13 cellular contexts compared by ENCODE assay signal in the genomic region with DNA sequence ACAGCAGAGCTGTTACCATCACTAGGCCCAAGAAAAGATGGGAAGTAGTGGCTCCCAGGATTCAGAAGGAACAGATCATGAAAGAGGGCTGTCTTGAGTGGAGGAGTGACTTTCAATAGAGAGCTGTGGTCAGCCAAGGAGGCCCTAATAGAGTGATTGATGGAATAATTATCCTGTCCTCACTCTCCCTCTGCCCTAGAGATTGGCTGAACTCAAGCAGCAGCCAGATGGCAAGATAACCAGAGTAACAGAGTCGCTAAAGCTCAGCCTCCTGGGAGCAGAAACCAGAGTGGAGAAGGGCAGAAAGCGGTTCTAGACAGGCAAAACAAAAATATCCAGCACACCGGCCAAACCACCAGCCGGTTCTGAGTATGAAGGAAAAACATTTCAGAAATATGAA. TPM values are rescaled to one million over a fixed set of nuclear protein-coding genes. Genes with fewer than 3 reads are reported as not detected.
DNase-seq lines count a peak whose midpoint lies in the region; ATAC-seq and TF ChIP-seq lines count a peak whose summit lies in the region.
"Had no signal": no experiment of that assay in that cellular context is flagged by ENCODE, and none has a peak within 500 bp of the region (broad histone marks: within the 10 kb centered on the region; RNA-seq: fewer than 3 reads in every experiment).

No MANE protein-coding gene starts in this region.

- no peaks in the 10 kb centered on the region for H3K4me1 Mint-ChIP-seq in activated CD4-positive, alpha-beta T cell treated with anti-CD3 and anti-CD28 coated beads, Interleukin-2, amount 10 ng/mL, durations not matched to agents 24 days and 14 days
- peaks cover 16% of the 10 kb centered on the region for H3K4me1 Mint-ChIP-seq in glutamatergic neuron (ENCODE audit: low read depth, unreplicated experiment)
- no peaks in the 10 kb centered on the region for H3K4me1 Mint-ChIP-seq in activated T-helper 17 cell treated with anti-CD3 and anti-CD28 coated beads, Interleukin-2, amount 50 U/mL, for 72 hours

- intact Hi-C loops in activated CD4-positive, alpha-beta T cell treated with anti-CD3 and anti-CD28 coated beads, Interleukin-2, amount 10 ng/mL, durations not matched to agents 24 days and 14 days (cut with micrococcal nuclease): no loop called here

- TF ChIP-seq CTCF in glutamatergic neuron (IDR thresholded peaks at IDR 0.05; ENCODE audit: partially characterized antibody, unreplicated experiment): no peak

- H3K36me3 Mint-ChIP-seq in activated CD4-positive, alpha-beta T cell treated with anti-CD3 and anti-CD28 coated beads, Interleukin-2, amount 10 ng/mL, durations not matched to agents 24 days and 14 days (ENCODE audit: low read depth): peaks cover 8% of the 10 kb centered on the region
- peaks cover 10% of the 10 kb centered on the region for H3K36me3 Mint-ChIP-seq in glutamatergic neuron (ENCODE audit: unreplicated experiment)
- peaks cover 13% of the 10 kb centered on the region for H3K36me3 Mint-ChIP-seq in activated T-helper 17 cell treated with anti-CD3 and anti-CD28 coated beads, Interleukin-2, amount 50 U/mL, for 72 hours (ENCODE audit: low read depth)

- no peak for ATAC-seq in activated T-helper 17 cell treated with anti-CD3 and anti-CD28 coated beads, Interleukin-2, amount 50 U/mL, for 72 hours (replicated peaks)
- ATAC-seq in GM19023 (IDR thresholded peaks at IDR 0.05; ENCODE audit: unreplicated experiment): no peak

- no peak overlapping the region for H3K27ac Mint-ChIP-seq in activated CD4-positive, alpha-beta T cell treated with anti-CD3 and anti-CD28 coated beads, Interleukin-2, amount 10 ng/mL, durations not matched to agents 24 days and 14 days
- H3K27ac Mint-ChIP-seq in glutamatergic neuron (ENCODE audit: unreplicated experiment): peak overlapping the region; percentile 93
- no peak overlapping the region for H3K27ac Mint-ChIP-seq in activated T-helper 17 cell treated with anti-CD3 and anti-CD28 coated beads, Interleukin-2, amount 50 U/mL, for 72 hours
- H3K27ac Mint-ChIP-seq: HFFc6 had no signal

- no peak overlapping the region for H3K4me3 Mint-ChIP-seq in activated CD4-positive, alpha-beta T cell treated with anti-CD3 and anti-CD28 coated beads, Interleukin-2, amount 10 ng/mL, durations not matched to agents 24 days and 14 days
- peak overlapping the region; percentile 76 for H3K4me3 Mint-ChIP-seq in glutamatergic neuron (ENCODE audit: unreplicated experiment)
- no peak overlapping the region for H3K4me3 Mint-ChIP-seq in activated T-helper 17 cell treated with anti-CD3 and anti-CD28 coated beads, Interleukin-2, amount 50 U/mL, for 72 hours
- H3K4me3 Mint-ChIP-seq: HFFc6 had no signal

- peaks cover 10% of the 10 kb centered on the region for H3K9me3 Mint-ChIP-seq in activated CD4-positive, alpha-beta T cell treated with anti-CD3 and anti-CD28 coated beads, Interleukin-2, amount 10 ng/mL, durations not matched to agents 24 days and 14 days
- H3K9me3 Mint-ChIP-seq in glutamatergic neuron (ENCODE audit: unreplicated experiment): peaks cover 17% of the 10 kb centered on the region
- peaks cover 10% of the 10 kb centered on the region for H3K9me3 Mint-ChIP-seq in activated T-helper 17 cell treated with anti-CD3 and anti-CD28 coated beads, Interleukin-2, amount 50 U/mL, for 72 hours

- peaks cover 3% of the 10 kb centered on the region for H3K27me3 Mint-ChIP-seq in activated CD4-positive, alpha-beta T cell treated with anti-CD3 and anti-CD28 coated beads, Interleukin-2, amount 10 ng/mL, durations not matched to agents 24 days and 14 days
- peaks cover under 1% of the 10 kb centered on the region for H3K27me3 Mint-ChIP-seq in glutamatergic neuron (ENCODE audit: unreplicated experiment)
- H3K27me3 Mint-ChIP-seq in activated T-helper 17 cell treated with anti-CD3 and anti-CD28 coated beads, Interleukin-2, amount 50 U/mL, for 72 hours: no peaks in the 10 kb centered on the region

- DNase-seq in activated CD4-positive, alpha-beta T cell treated with anti-CD3 and anti-CD28 coated beads, Interleukin-2, amount 10 ng/mL, durations not matched to agents 24 days and 14 days: peak; percentile 17
- DNase-seq in activated CD4-positive, alpha-beta T cell treated with anti-CD3 and anti-CD28 coated beads for 48 hours: no peak
- peak; percentile 95 for DNase-seq in NCI-H82 (lab: John Stamatoyannopoulos, UW)
- peak; percentile 43 for DNase-seq in glutamatergic neuron
- no peak for DNase-seq in NCI-H1105 (lab: John Stamatoyannopoulos, UW)
- no peak for DNase-seq in OCI-M1 (lab: John Stamatoyannopoulos, UW)
- DNase-seq: DMS79, GF-D8, HFFc6, KBM-7, RPMI8226 had no signal

RNA-seq across cellular contexts. Expression of a gene that starts 23.1 kb away (rescaled TPM):
- 40.9 and 41.1 TPM in 2 replicates for total RNA-seq in activated CD4-positive, alpha-beta T cell treated with anti-CD3 and anti-CD28 coated beads, Interleukin-2, amount 10 ng/mL, durations not matched to agents 24 days and 14 days
- total RNA-seq in glutamatergic neuron (ENCODE audit: unreplicated experiment): 67.1 TPM
- total RNA-seq in activated T-helper 17 cell treated with anti-CD3 and anti-CD28 coated beads, Interleukin-2, amount 50 U/mL, for 72 hours: 10 to 100 TPM; 22.8 to 34.8 TPM

RNA-seq across cellular contexts. Expression of a gene that starts 24.5 kb away (rescaled TPM):
- 113 and 116 TPM in 2 replicates for total RNA-seq in activated CD4-positive, alpha-beta T cell treated with anti-CD3 and anti-CD28 coated beads, Interleukin-2, amount 10 ng/mL, durations not matched to agents 24 days and 14 days
- total RNA-seq in glutamatergic neuron (ENCODE audit: unreplicated experiment): 71.9 TPM
- total RNA-seq in activated T-helper 17 cell treated with anti-CD3 and anti-CD28 coated beads, Interleukin-2, amount 50 U/mL, for 72 hours: 10 to 100 TPM; 56.1 to 60.8 TPM

RNA-seq across cellular contexts. Expression of a gene that starts 44.1 kb away (rescaled TPM):
- 7.8 and 11.9 TPM in 2 replicates for total RNA-seq in activated CD4-positive, alpha-beta T cell treated with anti-CD3 and anti-CD28 coated beads, Interleukin-2, amount 10 ng/mL, durations not matched to agents 24 days and 14 days
- 18.7 TPM for total RNA-seq in glutamatergic neuron (ENCODE audit: unreplicated experiment)
- 10 to 100 TPM; 12.3 to 13.5 TPM for total RNA-seq in activated T-helper 17 cell treated with anti-CD3 and anti-CD28 coated beads, Interleukin-2, amount 50 U/mL, for 72 hours

Comparison
In these comparisons a context has a peak if more than half of its experiments do, and no peak if none do; other contexts are left out.
1. DNase-seq: peak in activated CD4-positive, alpha-beta T cell treated with anti-CD3 and anti-CD28 coated beads, Interleukin-2, amount 10 ng/mL, durations not matched to agents 24 days and 14 days (single experiment), NCI-H82 (single experiment) and glutamatergic neuron (single experiment); none in activated CD4-positive, alpha-beta T cell treated with anti-CD3 and anti-CD28 coated beads for 48 hours (single experiment), NCI-H1105 (single experiment) and OCI-M1 (single experiment).